ENCODE assay signal across 16 cellular contexts in the genomic region with DNA sequence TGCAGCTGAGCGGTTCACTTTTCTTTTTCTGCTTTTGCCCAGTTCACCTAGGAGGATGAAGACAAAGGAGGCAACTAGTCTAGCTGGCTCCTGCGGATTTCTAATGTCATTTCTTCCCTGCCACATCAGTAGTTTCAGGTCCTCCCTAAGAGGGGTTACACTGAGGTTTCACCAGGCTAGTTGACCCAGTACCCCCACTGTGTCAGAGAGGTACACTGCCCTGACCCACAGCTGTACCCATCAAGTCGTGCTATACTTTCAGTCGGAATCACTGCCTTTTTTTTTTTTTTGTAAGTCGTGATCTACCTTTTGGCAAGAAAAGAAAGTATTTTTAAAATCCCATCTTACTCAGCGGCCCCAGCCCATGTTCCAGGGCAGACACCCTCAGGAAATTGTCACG.
A peak's percentile ranks its signal among the peaks of the same experiment; 100 is the strongest.
DNase-seq lines count a peak whose midpoint lies in the region; ATAC-seq and TF ChIP-seq lines count a peak whose summit lies in the region.
"Had no signal": no experiment of that assay in that cellular context is flagged by ENCODE, and none has a peak within 500 bp of the region (broad histone marks: within the 10 kb centered on the region; RNA-seq: fewer than 3 reads in every experiment).

No MANE protein-coding gene starts in this region.

- no peak for TF ChIP-seq POLR2A in esophagus muscularis mucosa (IDR thresholded peaks at IDR 0.05; ENCODE audit: low read depth)

- H3K4me1 ChIP-seq in left ventricle myocardium inferior (peaks cover 85% of the 10 kb centered on the region), esophagus muscularis mucosa (peaks cover 30 to 72% (median 58%) of the 10 kb centered on the region in 4 donors), thymus (ENCODE audit: control insufficient read depth, insufficient read depth, low read length) (no peaks in the 10 kb centered on the region)
- H3K4me1 ChIP-seq: upper lobe of right lung had no signal

- H3K27me3 ChIP-seq in left ventricle myocardium inferior (ENCODE audit: low read depth) (no peaks in the 10 kb centered on the region), esophagus muscularis mucosa (no peaks in the 10 kb centered on the region), thymus (ENCODE audit: control insufficient read depth, insufficient read depth) (no peaks in the 10 kb centered on the region)
- H3K27me3 ChIP-seq: upper lobe of right lung had no signal

- H3K36me3 ChIP-seq in left ventricle myocardium inferior (peaks cover 26% of the 10 kb centered on the region), esophagus muscularis mucosa (peaks cover 7 to 35% (median 32%) of the 10 kb centered on the region in 4 donors), thymus (ENCODE audit: control insufficient read depth, insufficient read depth) (peaks cover 69% of the 10 kb centered on the region)

- TF ChIP-seq CTCF in left ventricle myocardium inferior (IDR thresholded peaks at IDR 0.05; ENCODE audit: borderline replicate concordance) (no peak), esophagus muscularis mucosa (IDR thresholded peaks at IDR 0.05) (no peak)

- no peaks in the 10 kb centered on the region for H3K27me3 Mint-ChIP-seq in activated CD4-positive, alpha-beta memory T cell treated with anti-CD3 and anti-CD28 coated beads for 36 hours

- TF ChIP-seq EP300 in esophagus muscularis mucosa (IDR thresholded peaks at IDR 0.05): no peak

- H3K9me3 Mint-ChIP-seq in activated CD4-positive, alpha-beta memory T cell treated with anti-CD3 and anti-CD28 coated beads for 36 hours: no peaks in the 10 kb centered on the region

- H3K27ac Mint-ChIP-seq in activated CD4-positive, alpha-beta memory T cell treated with anti-CD3 and anti-CD28 coated beads for 36 hours: peak overlapping the region; percentile 72

- 79% methylated on average over 7 of the region's 7 CpGs for WGBS in esophagus muscularis mucosa
- 97% methylated on average over 7 of the region's 7 CpGs for WGBS in thymus

- peaks cover 90% of the 10 kb centered on the region for H3K4me1 Mint-ChIP-seq in activated CD4-positive, alpha-beta memory T cell treated with anti-CD3 and anti-CD28 coated beads for 36 hours (ENCODE audit: low read depth)

- peaks cover 79% of the 10 kb centered on the region for H3K36me3 Mint-ChIP-seq in activated CD4-positive, alpha-beta memory T cell treated with anti-CD3 and anti-CD28 coated beads for 36 hours

- H3K4me3 Mint-ChIP-seq in activated CD4-positive, alpha-beta memory T cell treated with anti-CD3 and anti-CD28 coated beads for 36 hours: no peak overlapping the region

- ATAC-seq in Right ventricle myocardium superior (ENCODE audit: poor library complexity) (no peak), HG03439 (IDR thresholded peaks at IDR 0.05; ENCODE audit: unreplicated experiment) (no peak)
- ATAC-seq: upper lobe of right lung had no signal

- intact Hi-C loops in left ventricle myocardium inferior (cut with micrococcal nuclease): no loop called here
- intact Hi-C loops in Right ventricle myocardium superior (cut with DNase I): loop anchor here (10.0 kb wide), 2 partner anchors 96 to 236 kb away; no protein-coding TSS in a partner anchor
- intact Hi-C loops in activated CD4-positive, alpha-beta memory T cell treated with anti-CD3 and anti-CD28 coated beads for 36 hours (cut with micrococcal nuclease): no loop called here
- intact Hi-C loops in esophagus muscularis mucosa (cut with DNase I): loop anchor here (10.0 kb wide), 1 partner anchor 216 kb away; no protein-coding TSS in a partner anchor

- no peak overlapping the region for H3K4me3 ChIP-seq in left ventricle myocardium inferior
- H3K4me3 ChIP-seq in esophagus muscularis mucosa: no peak overlapping the region
- no peak overlapping the region for H3K4me3 ChIP-seq in thymus (ENCODE audit: low read length)
- H3K4me3 ChIP-seq: upper lobe of right lung had no signal

- H3K27ac ChIP-seq in left ventricle myocardium inferior (replicated peaks): peak overlapping the region; percentile 84
- H3K27ac ChIP-seq in esophagus muscularis mucosa (replicated peaks in 1 of 4): peak overlapping the region; percentile 31 to 50 (median 46)
- peak overlapping the region; percentile 31 for H3K27ac ChIP-seq in thymus (ENCODE audit: low read depth)
- H3K27ac ChIP-seq: upper lobe of right lung, VCaP had no signal

- no peaks in the 10 kb centered on the region for H3K9me3 ChIP-seq in left ventricle myocardium inferior (replicated peaks)
- no peaks in the 10 kb centered on the region for H3K9me3 ChIP-seq in esophagus muscularis mucosa
- H3K9me3 ChIP-seq in thymus (ENCODE audit: control insufficient read depth): no peaks in the 10 kb centered on the region
- H3K9me3 ChIP-seq: upper lobe of right lung had no signal

- CTCF ChIA-PET in activated CD4-positive, alpha-beta memory T cell treated with anti-CD3 and anti-CD28 coated beads for 36 hours (lab: Charles Lee): interaction anchor here (0.6 kb wide), 1 partner anchor 58 kb away, joined by 3 read pairs; no protein-coding TSS in a partner anchor

- POLR2A ChIA-PET in activated CD4-positive, alpha-beta memory T cell treated with anti-CD3 and anti-CD28 coated beads for 36 hours (lab: Charles Lee): no interaction called here

- DNase-seq in left ventricle myocardium inferior (no peak), Right ventricle myocardium superior (no peak), esophagus muscularis mucosa (ENCODE audit: extremely low spot score) (no peak), superior temporal gyrus (ENCODE audit: extremely low spot score) (no peak), NCI-H82 treated with DMSO at 0.1 percent for 48 hours (lab: John Stamatoyannopoulos, UW; ENCODE audit: unreplicated experiment) (no peak)
- no peak for DNase-seq in activated CD4-positive, alpha-beta memory T cell treated with anti-CD3 and anti-CD28 coated beads for 36 hours
- DNase-seq: activated gamma-delta T cell; cortex of kidney; kidney; NCI-H2081 treated with DMSO at 0.1 percent for 48 hours; NCI-H524 treated with DMSO at 0.1 percent for 48 hours; stimulated activated naive CD4-positive, alpha-beta T cell treated with Interleukin-2 at 50 U/mL for 16 hours; upper lobe of right lung had no signal

Comparison
In these comparisons a context has a peak if more than half of its experiments do, and no peak if none do; other contexts are left out.
1. intact Hi-C loops: an anchor here in Right ventricle myocardium superior (10.0 kb wide) and esophagus muscularis mucosa (10.0 kb wide); none called in left ventricle myocardium inferior and activated CD4-positive, alpha-beta memory T cell treated with anti-CD3 and anti-CD28 coated beads for 36 hours.
2. H3K27ac ChIP-seq: peak in every context shown above with its lines; median percentile 84 in left ventricle myocardium inferior; 46 in esophagus muscularis mucosa; 31 in thymus.